In the genomic region with DNA sequence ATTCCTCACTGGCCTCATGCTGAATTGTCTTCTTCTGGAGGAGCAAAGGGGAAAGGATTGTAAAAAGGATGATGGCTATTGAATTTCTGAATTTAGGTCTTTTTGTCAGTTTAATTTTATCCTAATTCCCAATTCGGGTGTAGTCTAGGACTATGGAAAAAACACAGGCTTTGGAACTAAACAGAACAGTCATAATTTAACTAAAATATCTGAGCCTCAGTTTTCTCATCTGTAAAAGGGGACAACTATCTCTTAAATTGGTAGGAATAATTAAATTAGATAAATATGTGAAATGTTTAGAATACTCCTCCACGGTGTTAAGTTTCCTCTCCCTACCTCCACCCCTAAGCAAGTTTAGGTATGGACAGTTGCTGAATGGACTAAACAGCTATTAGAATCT, we compare ENCODE assay signal across 29 cellular contexts. TPM values are rescaled to one million over a fixed set of nuclear protein-coding genes. Genes with fewer than 3 reads are reported as not detected.
"Had no signal": no experiment of that assay in that cellular context is flagged by ENCODE, and none has a peak within 500 bp of the region (broad histone marks: within the 10 kb centered on the region; RNA-seq: fewer than 3 reads in every experiment).

No MANE protein-coding gene starts in this region.

- H3K79me2 ChIP-seq: parathyroid adenoma had no signal

- H3K9me3 ChIP-seq: colonic mucosa, esophagus muscularis mucosa, gastrocnemius medialis, left lung, neutrophil, thyroid gland, upper lobe of right lung had no signal

- H3K4me3 Mint-ChIP-seq: activated CD4-positive, alpha-beta memory T cell treated with anti-CD3 and anti-CD28 coated beads, Interleukin-2, amount 10 ng/mL, durations not matched to agents 7 days and 5 days; activated naive CD8-positive, alpha-beta T cell treated with anti-CD3 and anti-CD28 coated beads for 36 hours; activated T-cell treated with anti-CD3 and anti-CD28 coated beads, Interleukin-2, amount 50 U/mL, for 72 hours; stimulated activated naive B cell treated with anti-CD40 and anti-IgM and Interleukin-4, amounts not matched to agents 10 μg/mL and 1 μg/mL and 100 μg/mL, for 72 hours had no signal

- H3K9me3 Mint-ChIP-seq: activated CD4-positive, alpha-beta memory T cell treated with anti-CD3 and anti-CD28 coated beads, Interleukin-2, amount 10 ng/mL, durations not matched to agents 7 days and 5 days; activated naive CD8-positive, alpha-beta T cell treated with anti-CD3 and anti-CD28 coated beads for 36 hours; activated T-cell treated with anti-CD3 and anti-CD28 coated beads, Interleukin-2, amount 50 U/mL, for 72 hours; stimulated activated naive B cell treated with anti-CD40 and anti-IgM and Interleukin-4, amounts not matched to agents 10 μg/mL and 1 μg/mL and 100 μg/mL, for 72 hours; T-helper 1 cell treated with Interleukin-12 subunit alpha and Interleukin-12 subunit beta and Interleukin-4 antibody, amounts not matched to agents 30 μg/mL and 1 μg/mL, for 36 hours had no signal

- H3K27ac ChIP-seq: colonic mucosa, esophagus muscularis mucosa, gastrocnemius medialis, left lung, neutrophil, parathyroid adenoma, thyroid gland, upper lobe of right lung had no signal

- H3K27ac Mint-ChIP-seq: activated CD4-positive, alpha-beta memory T cell treated with anti-CD3 and anti-CD28 coated beads, Interleukin-2, amount 10 ng/mL, durations not matched to agents 7 days and 5 days; activated naive CD8-positive, alpha-beta T cell treated with anti-CD3 and anti-CD28 coated beads for 36 hours; activated T-cell treated with anti-CD3 and anti-CD28 coated beads, Interleukin-2, amount 50 U/mL, for 72 hours; stimulated activated naive B cell treated with anti-CD40 and anti-IgM and Interleukin-4, amounts not matched to agents 10 μg/mL and 1 μg/mL and 100 μg/mL, for 72 hours had no signal

- H3K27me3 Mint-ChIP-seq: activated CD4-positive, alpha-beta memory T cell treated with anti-CD3 and anti-CD28 coated beads, Interleukin-2, amount 10 ng/mL, durations not matched to agents 7 days and 5 days; activated naive CD8-positive, alpha-beta T cell treated with anti-CD3 and anti-CD28 coated beads for 36 hours; naive thymus-derived CD4-positive, alpha-beta T cell; stimulated activated naive B cell treated with anti-CD40 and anti-IgM and Interleukin-4, amounts not matched to agents 10 μg/mL and 1 μg/mL and 100 μg/mL, for 72 hours had no signal

- H2AFZ ChIP-seq: parathyroid adenoma had no signal

- H3K4me3 ChIP-seq: colonic mucosa, esophagus muscularis mucosa, gastrocnemius medialis, left lung, lung, thyroid gland, upper lobe of right lung had no signal

- DNase-seq: activated CD4-positive, alpha-beta memory T cell treated with anti-CD3 and anti-CD28 coated beads, Interleukin-2, amount 10 ng/mL, durations not matched to agents 7 days and 5 days; activated CD4-positive, alpha-beta T cell treated with anti-CD3 and anti-CD28 coated beads for 48 hours; activated CD4-positive, CD25-positive, alpha-beta regulatory T cell; activated effector memory CD4-positive, alpha-beta T cell treated with Interleukin-2 at 50 U/mL for 16 hours; activated naive CD8-positive, alpha-beta T cell treated with anti-CD3 and anti-CD28 coated beads for 36 hours; activated T-cell treated with anti-CD3 and anti-CD28 coated beads, Interleukin-2, amount 50 U/mL, for 72 hours; amniotic stem cell; colonic mucosa; gastrocnemius medialis; hippocampal formation; kidney glomerular epithelial cell; naive thymus-derived CD4-positive, alpha-beta T cell; small intestine; stimulated activated CD4-positive, alpha-beta T cell treated with anti-CD3 and anti-CD28 coated beads, Interleukin-2, amount 100 ng/mL, for 24 hours; stimulated activated naive B cell treated with anti-CD40 and anti-IgM and Interleukin-4, amounts not matched to agents 10 μg/mL and 1 μg/mL and 100 μg/mL, for 72 hours; substantia nigra; T1000; thyroid gland; upper lobe of right lung had no signal

- FAIRE-seq: bronchial epithelial cell, small intestine had no signal

- H3K36me3 ChIP-seq: colonic mucosa, left lung, thyroid gland had no signal

- ATAC-seq: activated T-cell treated with anti-CD3 and anti-CD28 coated beads, Interleukin-2, amount 50 U/mL, for 72 hours; gastrocnemius medialis; left lung; naive thymus-derived CD4-positive, alpha-beta T cell; sciatic nerve; stimulated activated naive B cell treated with anti-CD40 and anti-IgM and Interleukin-4, amounts not matched to agents 10 μg/mL and 1 μg/mL and 100 μg/mL, for 72 hours; upper lobe of right lung had no signal

- H3K27me3 ChIP-seq: colonic mucosa, esophagus muscularis mucosa, gastrocnemius medialis, left lung, neutrophil, thyroid gland, upper lobe of right lung had no signal

RNA-seq across cellular contexts. Expression of a gene that starts 40.6 kb away (rescaled TPM):
- total RNA-seq: activated CD4-positive, alpha-beta memory T cell treated with anti-CD3 and anti-CD28 coated beads, Interleukin-2, amount 10 ng/mL, durations not matched to agents 7 days and 5 days; activated naive CD8-positive, alpha-beta T cell treated with anti-CD3 and anti-CD28 coated beads for 36 hours; activated T-cell treated with anti-CD3 and anti-CD28 coated beads, Interleukin-2, amount 50 U/mL, for 72 hours; bronchial epithelial cell; colonic mucosa; esophagus muscularis mucosa; gastrocnemius medialis; lung; mesenteric fat pad; naive thymus-derived CD4-positive, alpha-beta T cell; pulmonary artery endothelial cell; thyroid gland; upper lobe of right lung had no signal
- polyA plus RNA-seq: lung, small intestine had no signal

RNA-seq across cellular contexts. Expression of a gene that starts 46.9 kb away (rescaled TPM):
- total RNA-seq: activated CD4-positive, alpha-beta memory T cell treated with anti-CD3 and anti-CD28 coated beads, Interleukin-2, amount 10 ng/mL, durations not matched to agents 7 days and 5 days; activated naive CD8-positive, alpha-beta T cell treated with anti-CD3 and anti-CD28 coated beads for 36 hours; activated T-cell treated with anti-CD3 and anti-CD28 coated beads, Interleukin-2, amount 50 U/mL, for 72 hours; bronchial epithelial cell; mesenteric fat pad; naive thymus-derived CD4-positive, alpha-beta T cell; pulmonary artery endothelial cell; sciatic nerve had no signal
- polyA plus RNA-seq: naive thymus-derived CD4-positive, alpha-beta T cell had no signal
